12 cellular contexts compared by ENCODE assay signal in the genomic region with DNA sequence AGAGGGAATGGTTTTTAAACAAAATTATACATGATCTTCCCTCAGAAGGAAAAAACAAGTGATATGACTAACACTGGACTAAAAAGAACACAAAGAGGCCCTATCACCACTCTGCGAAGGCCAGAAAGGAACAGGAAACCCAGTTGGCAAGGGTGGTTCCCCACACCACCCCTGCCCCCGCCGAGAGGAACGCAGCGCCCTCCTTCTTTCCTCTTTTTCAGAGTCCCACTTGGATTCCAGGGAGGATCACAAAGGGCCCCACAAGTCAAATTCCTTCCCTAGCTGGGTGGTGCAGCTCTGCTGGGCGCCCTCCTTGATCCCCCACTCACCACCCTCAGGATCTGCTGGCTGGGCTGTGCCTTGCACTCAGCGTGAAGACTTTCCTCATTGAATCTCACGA. TPM values are rescaled to one million over a fixed set of nuclear protein-coding genes. Genes with fewer than 3 reads are reported as not detected.
DNase-seq lines count a peak whose midpoint lies in the region; ATAC-seq and TF ChIP-seq lines count a peak whose summit lies in the region.
"Had no signal": no experiment of that assay in that cellular context is flagged by ENCODE, and none has a peak within 500 bp of the region (broad histone marks: within the 10 kb centered on the region; RNA-seq: fewer than 3 reads in every experiment).

No MANE protein-coding gene starts in this region.

- H3K36me3 Mint-ChIP-seq in CD8-positive, alpha-beta memory T cell, result no peaks in the 10 kb centered on the region
- H3K36me3 Mint-ChIP-seq in activated naive CD8-positive, alpha-beta T cell, result peaks cover 2% of the 10 kb centered on the region
- H3K36me3 Mint-ChIP-seq in naive B cell (no peaks in the 10 kb centered on the region), endothelial cell (ENCODE audit: low read depth, unreplicated experiment) (no peaks in the 10 kb centered on the region), Calu3 (ENCODE audit: insufficient read depth, unreplicated experiment) (peaks cover 4% of the 10 kb centered on the region)
- H3K36me3 Mint-ChIP-seq: brain had no signal

- no peaks in the 10 kb centered on the region for H3K4me1 ChIP-seq in CD8-positive, alpha-beta memory T cell (ENCODE audit: insufficient read depth, low read length)

- TF ChIP-seq CTCF in endothelial cell (IDR thresholded peaks at IDR 0.05; ENCODE audit: unreplicated experiment) (no peak), Calu3 (IDR thresholded peaks at IDR 0.05; ENCODE audit: unreplicated experiment) (no peak)

- no peaks in the 10 kb centered on the region for H3K27me3 ChIP-seq in CD8-positive, alpha-beta memory T cell (ENCODE audit: insufficient read depth, low read length, poor library complexity, severe bottlenecking)

- POLR2A ChIA-PET in CD8-positive, alpha-beta memory T cell (lab: Charles Lee), result no interaction called here

- no peaks in the 10 kb centered on the region for H3K36me3 ChIP-seq in CD8-positive, alpha-beta memory T cell (ENCODE audit: insufficient read depth, low read length)
- H3K36me3 ChIP-seq: WERI-Rb-1 had no signal

- H3K4me3 Mint-ChIP-seq in CD8-positive, alpha-beta memory T cell, result peak overlapping the region in 5 of 7 donors; percentile 1 to 75 (median 26)
- H3K4me3 Mint-ChIP-seq in activated naive CD8-positive, alpha-beta T cell, result no peak overlapping the region
- peak overlapping the region in 6 of 8 donors; percentile 30 to 74 (median 54) for H3K4me3 Mint-ChIP-seq in naive B cell
- H3K4me3 Mint-ChIP-seq in endothelial cell (ENCODE audit: unreplicated experiment), result no peak overlapping the region
- no peak overlapping the region for H3K4me3 Mint-ChIP-seq in Calu3 (ENCODE audit: low read depth, unreplicated experiment)
- H3K4me3 Mint-ChIP-seq: brain had no signal

- no peak overlapping the region for H3K27ac ChIP-seq in CD8-positive, alpha-beta memory T cell (ENCODE audit: low read depth, low read length)
- H3K27ac ChIP-seq: C4-2B, WERI-Rb-1 had no signal

- no peak for DNase-seq in CD8-positive, alpha-beta memory T cell
- DNase-seq in naive B cell (no peak), endothelial cell (ENCODE audit: low spot score) (no peak), AG08395 (ENCODE audit: low spot score) (no peak), HT-29 (ENCODE audit: low spot score) (no peak), Calu3 (no peak)
- DNase-seq: NCI-H524 treated with DMSO at 0.1 percent for 48 hours, WERI-Rb-1 had no signal

- no peaks in the 10 kb centered on the region for H3K9me3 Mint-ChIP-seq in CD8-positive, alpha-beta memory T cell
- H3K9me3 Mint-ChIP-seq in activated naive CD8-positive, alpha-beta T cell (ENCODE audit: low read depth), result no peaks in the 10 kb centered on the region
- H3K9me3 Mint-ChIP-seq in naive B cell (no peaks in the 10 kb centered on the region), endothelial cell (ENCODE audit: unreplicated experiment) (no peaks in the 10 kb centered on the region), Calu3 (ENCODE audit: low read depth, unreplicated experiment) (no peaks in the 10 kb centered on the region)

- H3K4me3 ChIP-seq in CD8-positive, alpha-beta memory T cell (ENCODE audit: low read length), result no peak overlapping the region

- H3K27me3 Mint-ChIP-seq in CD8-positive, alpha-beta memory T cell, result peaks cover 4 to 33% of the 10 kb centered on the region in 2 donors
- H3K27me3 Mint-ChIP-seq in activated naive CD8-positive, alpha-beta T cell, result peaks cover 6% of the 10 kb centered on the region
- H3K27me3 Mint-ChIP-seq in naive B cell (peaks cover 0 to 13% (median 5%) of the 10 kb centered on the region in 3 donors), endothelial cell (ENCODE audit: unreplicated experiment) (peaks cover 8% of the 10 kb centered on the region), Calu3 (ENCODE audit: unreplicated experiment) (peaks cover 22% of the 10 kb centered on the region)

- BruUV-seq in Calu3 (replicated peaks; lab: Mats Ljungman, UMichigan), result no TSS peak

- CTCF ChIA-PET in CD8-positive, alpha-beta memory T cell (lab: Charles Lee), result no interaction called here
- CTCF ChIA-PET in Calu3 (lab: Charles Lee), result no interaction called here

- H3K9me3 ChIP-seq in CD8-positive, alpha-beta memory T cell (ENCODE audit: low read length), result no peaks in the 10 kb centered on the region

- intact Hi-C loops in Calu3 (cut with micrococcal nuclease; ENCODE audit: unreplicated experiment), result no loop called here

- H3K27ac Mint-ChIP-seq in CD8-positive, alpha-beta memory T cell, result peak overlapping the region in 3 of 8 donors; percentile 30 to 56 (median 42)
- H3K27ac Mint-ChIP-seq in activated naive CD8-positive, alpha-beta T cell, result peak overlapping the region; percentile 50
- H3K27ac Mint-ChIP-seq in naive B cell (peak overlapping the region in 5 of 6 donors; percentile 28 to 90 (median 75)), endothelial cell (ENCODE audit: unreplicated experiment) (no peak overlapping the region), Calu3 (ENCODE audit: unreplicated experiment) (no peak overlapping the region)
- H3K27ac Mint-ChIP-seq: brain had no signal

- peaks cover 0 to 19% (median 12%) of the 10 kb centered on the region in 3 donors for H3K4me1 Mint-ChIP-seq in CD8-positive, alpha-beta memory T cell
- H3K4me1 Mint-ChIP-seq in activated naive CD8-positive, alpha-beta T cell (ENCODE audit: low read depth), result peaks cover 16% of the 10 kb centered on the region
- H3K4me1 Mint-ChIP-seq in naive B cell, result peaks cover 16 to 31% (median 24%) of the 10 kb centered on the region in 3 donors
- H3K4me1 Mint-ChIP-seq in endothelial cell (ENCODE audit: unreplicated experiment), result peaks cover 7% of the 10 kb centered on the region
- peaks cover 8% of the 10 kb centered on the region for H3K4me1 Mint-ChIP-seq in Calu3 (ENCODE audit: low read depth, unreplicated experiment)

- peak; percentile 35 for ATAC-seq in HG02588 (IDR thresholded peaks at IDR 0.05; ENCODE audit: unreplicated experiment)
- peak; percentile 23 to 38 for ATAC-seq in naive B cell (ENCODE audit: low read depth in 2 of 2)

RNA-seq across cellular contexts. Expression of gene PLA1A, which starts 29.8 kb away (rescaled TPM):
- total RNA-seq in CD8-positive, alpha-beta memory T cell, result under 1 TPM in 1 of 2 experiments, not detected in 1; 0.16 TPM
- polyA plus RNA-seq in CD8-positive, alpha-beta memory T cell, result not detected
- not detected for polyA plus RNA-seq in naive B cell (ENCODE audit: low read depth in 6 of 6)
- 0.80 TPM for total RNA-seq in endothelial cell (ENCODE audit: unreplicated experiment)
- total RNA-seq in HT-29 (2014; rRNA removed; shearing (Covaris generic)), result not detected in 2 replicates
- total RNA-seq in Calu3 (2022), result 0.81 and 0.99 TPM in 2 replicates

RNA-seq across cellular contexts. Expression of gene POPDC2, which starts 32.9 kb away (rescaled TPM):
- total RNA-seq in CD8-positive, alpha-beta memory T cell, result 1 to 10 TPM; 2.2 to 3.2 TPM
- polyA plus RNA-seq in CD8-positive, alpha-beta memory T cell, result 2.0 TPM
- polyA plus RNA-seq in naive B cell (ENCODE audit: low read depth in 6 of 6), result 1 to 10 TPM; 2.0 to 4.0 (median 2.4) TPM
- total RNA-seq in endothelial cell (ENCODE audit: unreplicated experiment), result 2.0 TPM
- total RNA-seq in HT-29 (2014; rRNA removed; shearing (Covaris generic)), result 0.16 and 0.71 TPM in 2 replicates
- total RNA-seq in Calu3 (2022), result 0.80 and 1.0 TPM in 2 replicates

RNA-seq across cellular contexts. Expression of gene ADPRH, which starts 48.2 kb away (rescaled TPM):
- 1 to 10 TPM; 6.8 to 7.9 TPM for total RNA-seq in CD8-positive, alpha-beta memory T cell
- 2.5 TPM for polyA plus RNA-seq in CD8-positive, alpha-beta memory T cell
- polyA plus RNA-seq in naive B cell (ENCODE audit: low read depth in 6 of 6), result 10 to 100 TPM; 10.4 to 16.8 (median 14.4) TPM
- 5.1 TPM for total RNA-seq in endothelial cell (ENCODE audit: unreplicated experiment)
- 0.65 and 1.0 TPM in 2 replicates for total RNA-seq in HT-29 (2014; rRNA removed; shearing (Covaris generic))
- total RNA-seq in Calu3 (2022), result 1.8 and 2.4 TPM in 2 replicates

RNA-seq across cellular contexts. Expression of gene COX17, which starts 49.7 kb away (rescaled TPM):
- 100 to 1,000 TPM; 105 to 108 TPM for total RNA-seq in CD8-positive, alpha-beta memory T cell
- 82.4 TPM for polyA plus RNA-seq in CD8-positive, alpha-beta memory T cell
- 10 to 100 TPM; 67.3 to 99.7 (median 81.1) TPM for polyA plus RNA-seq in naive B cell (ENCODE audit: low read depth in 6 of 6)
- total RNA-seq in endothelial cell (ENCODE audit: unreplicated experiment) (16.9 TPM), Calu3 (2022) (48.4 and 51.3 TPM in 2 replicates)
- 107 and 118 TPM in 2 replicates for total RNA-seq in HT-29 (2014; rRNA removed; shearing (Covaris generic))

Comparison
In these comparisons a context has a peak if more than half of its experiments do, and no peak if none do; other contexts are left out.
1. H3K27ac Mint-ChIP-seq: peak in activated naive CD8-positive, alpha-beta T cell (single experiment) and naive B cell (5 of 6); none in endothelial cell (single experiment) and Calu3 (single experiment).
2. H3K4me3 Mint-ChIP-seq: peak in CD8-positive, alpha-beta memory T cell (5 of 7) and naive B cell (6 of 8); none in activated naive CD8-positive, alpha-beta T cell (single experiment), endothelial cell (single experiment) and Calu3 (single experiment).